ENCODE assay signal across 8 cellular contexts in the genomic region with DNA sequence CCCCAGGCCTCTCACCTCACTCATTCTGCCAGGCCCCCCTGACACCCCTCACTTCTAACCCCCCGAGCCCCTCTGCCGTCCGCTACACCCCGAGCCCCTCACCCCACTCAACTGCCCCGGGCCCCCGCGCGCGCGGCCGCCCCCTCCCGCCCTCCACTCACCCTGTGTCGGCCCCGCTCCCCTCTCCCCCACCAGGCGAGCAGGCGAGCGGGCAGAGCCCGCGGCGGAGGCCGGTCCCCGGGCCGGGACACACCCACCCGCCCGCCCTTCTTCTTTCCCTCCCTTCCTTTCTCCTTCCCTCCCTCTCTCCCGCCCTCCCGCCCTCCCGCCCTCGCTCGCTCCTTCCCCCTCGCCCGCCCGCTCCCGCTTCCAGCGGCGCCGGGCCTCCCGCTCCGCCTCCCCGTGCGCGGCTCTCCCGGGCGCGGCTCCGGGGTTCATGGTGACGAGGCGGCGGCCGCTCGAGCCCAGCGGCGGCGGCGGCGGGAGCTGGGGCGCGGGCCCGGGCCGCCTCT. TPM values are rescaled to one million over a fixed set of nuclear protein-coding genes. Genes with fewer than 3 reads are reported as not detected.
DNase-seq lines count a peak whose midpoint lies in the region; ATAC-seq and TF ChIP-seq lines count a peak whose summit lies in the region.

Gene CTDSPL, plus strand, starts transcription at position 341 of the 512 bp plus-strand sequence. CDS start 320 bp downstream, outside the sequence.

- no peak for TF ChIP-seq CTCF in A673 (conservative IDR thresholded peaks at IDR 0.05; ENCODE audit: low read depth, low read length)
- no peak for TF ChIP-seq CTCF in endodermal cell (conservative IDR thresholded peaks at IDR 0.05)
- no peak for TF ChIP-seq CTCF in lung (IDR thresholded peaks at IDR 0.05; ENCODE audit: control extremely low read depth, extremely low read depth)
- TF ChIP-seq CTCF in suprapubic skin (IDR thresholded peaks at IDR 0.05) = no peak

- H3K9me3 ChIP-seq in A673 (ENCODE audit: low read depth, low read length, poor library complexity, severe bottlenecking) (no peaks in the 10 kb centered on the region), GM23248 (ENCODE audit: low read depth) (no peaks in the 10 kb centered on the region), endodermal cell (ENCODE audit: control insufficient read depth, low read length) (no peaks in the 10 kb centered on the region), lung (ENCODE audit: control insufficient read depth in 2 of 2, insufficient read depth in 1 of 2, low read length in 1 of 2) (peaks cover 0 to 2% of the 10 kb centered on the region in 2 donors), suprapubic skin (no peaks in the 10 kb centered on the region)

- TF ChIP-seq EP300 in suprapubic skin (IDR thresholded peaks at IDR 0.05) = no peak

- H3K36me3 ChIP-seq in A673 (ENCODE audit: insufficient read depth, low read length, poor library complexity, severe bottlenecking) = no peaks in the 10 kb centered on the region
- no peaks in the 10 kb centered on the region for H3K36me3 ChIP-seq in GM23248 (ENCODE audit: low read depth)
- H3K36me3 ChIP-seq in endodermal cell (ENCODE audit: control insufficient read depth, insufficient read depth, low read length) = no peaks in the 10 kb centered on the region
- H3K36me3 ChIP-seq in lung (ENCODE audit: control insufficient read depth in 2 of 2, insufficient read depth in 2 of 2, low read length in 2 of 2) = no peaks in the 10 kb centered on the region
- no peaks in the 10 kb centered on the region for H3K36me3 ChIP-seq in suprapubic skin

- no peaks in the 10 kb centered on the region for H3K27me3 ChIP-seq in A673 (replicated peaks; ENCODE audit: insufficient read depth, low read depth, low read length, poor library complexity)
- no peaks in the 10 kb centered on the region for H3K27me3 ChIP-seq in GM23248 (replicated peaks; ENCODE audit: insufficient read depth)
- no peaks in the 10 kb centered on the region for H3K27me3 ChIP-seq in endodermal cell (ENCODE audit: control insufficient read depth, insufficient read depth, low read length, poor library complexity, severe bottlenecking)
- no peaks in the 10 kb centered on the region for H3K27me3 ChIP-seq in lung (ENCODE audit: control insufficient read depth, insufficient read depth)
- no peaks in the 10 kb centered on the region for H3K27me3 ChIP-seq in suprapubic skin

- peaks cover 30% of the 10 kb centered on the region for H3F3A ChIP-seq in GM23248 (ENCODE audit: insufficient read depth)

- CTCF ChIA-PET in A673 (lab: Charles Lee) = no interaction called here

- TF ChIP-seq POLR2A in suprapubic skin (IDR thresholded peaks at IDR 0.05) = no peak

- 0 out of 2 replicates have a peak, but pooled peaks cover 8% of the 10 kb centered on the region for H4K20me1 ChIP-seq in GM23248 (ENCODE audit: insufficient read depth)

- H3K27ac ChIP-seq in A673 (ENCODE audit: low read depth, low read length, poor library complexity, severe bottlenecking) (peak within 1 kb of the TSS; percentile 51), GM23248 (peak within 1 kb of the TSS; percentile 44), endodermal cell (ENCODE audit: low read depth, low read length) (peak within 1 kb of the TSS; percentile 24), lung (ENCODE audit: low read depth in 1 of 2, low read length in 1 of 2) (peak within 1 kb of the TSS; percentile 85 to 96), suprapubic skin (peak within 1 kb of the TSS; percentile 89)

- intact Hi-C loops in A673 (cut with micrococcal nuclease; ENCODE audit: unreplicated experiment) = no loop called here

- H3K9ac ChIP-seq in GM23248 (peak within 1 kb of the TSS; percentile 76), endodermal cell (ENCODE audit: extremely low read depth, low read length, poor library complexity, severe bottlenecking) (peak within 1 kb of the TSS; percentile 3)

- no TSS peak for BruUV-seq in A673 (replicated peaks; lab: Mats Ljungman, UMichigan)

- H2AFZ ChIP-seq in GM23248 = peak within 1 kb of the TSS; percentile 83

- ATAC-seq in lung (ENCODE audit: insufficient read depth, low FRiP score) = no peak

- H3K4me3 ChIP-seq in A673 (ENCODE audit: low read depth, low read length, poor library complexity, severe bottlenecking) = peak within 1 kb of the TSS; percentile 58
- peak within 1 kb of the TSS; percentile 82 for H3K4me3 ChIP-seq in GM23248
- peak within 1 kb of the TSS; percentile 81 for H3K4me3 ChIP-seq in endodermal cell (ENCODE audit: low read length)
- peak within 1 kb of the TSS; percentile 83 for H3K4me3 ChIP-seq in lung
- peak within 1 kb of the TSS; percentile 72 for H3K4me3 ChIP-seq in suprapubic skin

- H3K4me1 ChIP-seq in A673 (ENCODE audit: insufficient read depth, low read length, poor library complexity, severe bottlenecking) (peaks cover 4% of the 10 kb centered on the region), GM23248 (ENCODE audit: insufficient read depth) (peaks cover 27% of the 10 kb centered on the region), endodermal cell (ENCODE audit: control insufficient read depth, insufficient read depth, low read length) (peaks cover 12% of the 10 kb centered on the region), lung (ENCODE audit: control insufficient read depth in 2 of 2, insufficient read depth in 2 of 2, low read length in 2 of 2) (peaks cover 0 to 15% of the 10 kb centered on the region in 2 donors), suprapubic skin (peaks cover 67% of the 10 kb centered on the region)

- peak within 1 kb of the TSS; percentile 88 for H3K4me3 Mint-ChIP-seq in T-helper 2 cell treated with Interferon-gamma antibody and Interleukin-4, amounts not matched to agents 5 μg/mL and 100 μg/mL, for 36 hours
- H3K4me3 Mint-ChIP-seq in endodermal cell = peak within 1 kb of the TSS; percentile 84

- H3K4me2 ChIP-seq in GM23248 (ENCODE audit: unreplicated experiment) = peak within 1 kb of the TSS; percentile 85

- H3K79me2 ChIP-seq in GM23248 (ENCODE audit: insufficient read depth) = peaks cover 51% of the 10 kb centered on the region

- no peaks in the 10 kb centered on the region for H3K9me3 Mint-ChIP-seq in T-helper 2 cell treated with Interferon-gamma antibody and Interleukin-4, amounts not matched to agents 5 μg/mL and 100 μg/mL, for 36 hours
- peaks cover 7% of the 10 kb centered on the region for H3K9me3 Mint-ChIP-seq in endodermal cell

- in situ Hi-C loops in GM23248 (cut with MboI) (no loop called here), KBM-7 (cut with MboI; ENCODE audit: low pct_unique_long_range_greater_than_20kb, low sequenced_read_pairs) (no loop called here)

- POLR2A ChIA-PET in A673 (lab: Charles Lee; ENCODE audit: low non-redundant PET) = no interaction called here

- no peaks in the 10 kb centered on the region for H3K9me2 ChIP-seq in GM23248 (ENCODE audit: insufficient read depth)

- 0 to 2% methylated on average over 1 to 55 of the region's 60 CpGs for WGBS in GM23248 (ENCODE audit: low coverage in 1 of 2, low lambda C conversion rate in 2 of 2, missing lambda C conversion rate in 2 of 2), 2 experiments
- WGBS in endodermal cell (ENCODE audit: insufficient coverage in 1 of 2, insufficient read length in 1 of 2), 2 experiments = 0% methylated on average over 33 of the region's 60 CpGs; no CpG with 5 or more reads in 1 of the 2 experiments
- 1% methylated on average over 25 to 60 of the region's 60 CpGs for WGBS in lung, 2 donors
- WGBS in suprapubic skin = 0% methylated on average over 2 of the region's 60 CpGs

- no peaks in the 10 kb centered on the region for H3K36me3 Mint-ChIP-seq in T-helper 2 cell treated with Interferon-gamma antibody and Interleukin-4, amounts not matched to agents 5 μg/mL and 100 μg/mL, for 36 hours (ENCODE audit: low read depth)
- H3K36me3 Mint-ChIP-seq in endodermal cell (ENCODE audit: low read depth) = peaks cover 2% of the 10 kb centered on the region

- DNase-seq in A673 (ENCODE audit: low spot score) = peak; percentile 42
- DNase-seq in GM23248 = peak; percentile 74
- no peak for DNase-seq in T-helper 2 cell treated with Interferon-gamma antibody and Interleukin-4, amounts not matched to agents 5 μg/mL and 100 μg/mL, for 36 hours (ENCODE audit: low spot score)
- DNase-seq in endodermal cell = peak; percentile 85
- DNase-seq in lung (ENCODE audit: low spot score) = peak; percentile 55
- DNase-seq in suprapubic skin (ENCODE audit: low spot score in 2 of 2) = no peak
- no peak for DNase-seq in KBM-7
- no peak for DNase-seq in GM19238 (ENCODE audit: insufficient read length, low spot score)

- H3K4me1 Mint-ChIP-seq in T-helper 2 cell treated with Interferon-gamma antibody and Interleukin-4, amounts not matched to agents 5 μg/mL and 100 μg/mL, for 36 hours (ENCODE audit: low read depth) = peaks cover 31% of the 10 kb centered on the region
- peaks cover 25% of the 10 kb centered on the region for H3K4me1 Mint-ChIP-seq in endodermal cell

- H3K27me3 Mint-ChIP-seq in T-helper 2 cell treated with Interferon-gamma antibody and Interleukin-4, amounts not matched to agents 5 μg/mL and 100 μg/mL, for 36 hours (ENCODE audit: low read depth) = peaks cover 15% of the 10 kb centered on the region
- peaks cover 29% of the 10 kb centered on the region for H3K27me3 Mint-ChIP-seq in endodermal cell (ENCODE audit: insufficient read depth)

- H3K27ac Mint-ChIP-seq in T-helper 2 cell treated with Interferon-gamma antibody and Interleukin-4, amounts not matched to agents 5 μg/mL and 100 μg/mL, for 36 hours = peak within 1 kb of the TSS; percentile 81
- H3K27ac Mint-ChIP-seq in endodermal cell = peak within 1 kb of the TSS; percentile 70

RNA-seq across cellular contexts. Expression of gene CTDSPL, which starts in this region (rescaled TPM):
- total RNA-seq in A673 (2021) (13.2 and 14.0 TPM in 2 replicates), endodermal cell (10 to 100 TPM; 27.8 to 30.7 TPM), lung (10 to 100 TPM; 52.8 to 79.1 TPM), suprapubic skin (100 to 1,000 TPM in 3 of 4 donors, 10 to 100 TPM in 1; 78.9 to 130 (median 111) TPM)
- 22.9 and 33.4 TPM in 2 replicates for total RNA-seq in GM23248 (2014; rRNA removed; shearing (Covaris generic))
- polyA plus RNA-seq in GM23248 (2016; fragmentation: Nextera tagmentation; extraction: Ambion mirVana) (6.0 and 7.1 TPM in 2 replicates), lung (10 to 100 TPM; 12.5 to 14.2 TPM)
- 19.3 TPM for polyA plus RNA-seq in endodermal cell (2013, experiment 1 of 2)
- 23.4 TPM for polyA plus RNA-seq in endodermal cell (2013, experiment 2 of 2)

Comparison
In these comparisons a context has a peak if more than half of its experiments do, and no peak if none do; other contexts are left out.
1. DNase-seq: peak in A673 (single experiment), GM23248 (single experiment), endodermal cell (single experiment) and lung (single experiment); none in T-helper 2 cell treated with Interferon-gamma antibody and Interleukin-4, amounts not matched to agents 5 μg/mL and 100 μg/mL, for 36 hours (single experiment), suprapubic skin (0 of 2), KBM-7 (single experiment) and GM19238 (single experiment).
2. H3K27ac ChIP-seq: peak in every context shown above with its lines; median percentile 90 in lung; 89 in suprapubic skin; 51 in A673; 44 in GM23248; 24 in endodermal cell.
3. Peak in every context shown above with its lines, with median percentiles within 50 percentile points of each other: H3K4me3 ChIP-seq.